In genomic region chr3:141150931-141151330, GRCh38 we compare ENCODE assay signal across 27 cellular contexts.
"Had no signal": no experiment of that assay in that cellular context is flagged by ENCODE, and none has a peak within 500 bp of the region (broad histone marks: within the 10 kb centered on the region; RNA-seq: fewer than 3 reads in every experiment).

No MANE protein-coding gene starts in this region.

- H3K4me3 Mint-ChIP-seq: activated CD4-positive, alpha-beta memory T cell treated with anti-CD3 and anti-CD28 coated beads for 36 hours; activated CD4-positive, alpha-beta T cell treated with anti-CD3 and anti-CD28 coated beads for 36 hours; activated CD4-positive, alpha-beta T cell treated with anti-CD3 and anti-CD28 coated beads, Interleukin-2, amount 10 ng/mL, durations not matched to agents 24 days and 14 days; activated CD8-positive, alpha-beta memory T cell treated with anti-CD3 and anti-CD28 coated beads, Interleukin-2, amount 10 ng/mL, durations not matched to agents 7 days and 5 days; activated CD8-positive, alpha-beta T cell treated with anti-CD3 and anti-CD28 coated beads, Interleukin-2, amount 10 ng/mL, durations not matched to agents 7 days and 5 days; activated naive CD4-positive, alpha-beta T cell treated with anti-CD3 and anti-CD28 coated beads for 36 hours; activated naive CD8-positive, alpha-beta T cell; activated T-helper 1 cell treated with anti-CD3 and anti-CD28 coated beads, Interleukin-12 subunit alpha, Interleukin-12 subunit beta, Interleukin-2, Interleukin-4 antibody, amounts not matched to agents 30 ng/mL and 10 ng/mL and 1 ng/mL, durations not matched to agents 14 hours and 24 hours and 36 hours; central memory CD8-positive, alpha-beta T cell; dendritic cell treated with granulocyte-macrophage colony-stimulating factor and Interleukin-4, amounts not matched to agents 40 ng/mL and 50 ng/mL, for 4 days; endodermal cell had no signal

- H3K27me3 Mint-ChIP-seq: activated CD4-positive, alpha-beta T cell treated with anti-CD3 and anti-CD28 coated beads for 36 hours; activated CD4-positive, alpha-beta T cell treated with anti-CD3 and anti-CD28 coated beads, Interleukin-2, amount 10 ng/mL, durations not matched to agents 24 days and 14 days; activated naive CD8-positive, alpha-beta T cell; dendritic cell treated with granulocyte-macrophage colony-stimulating factor and Interleukin-4, amounts not matched to agents 40 ng/mL and 50 ng/mL, for 4 days had no signal

- H3K9me3 Mint-ChIP-seq: activated CD4-positive, alpha-beta memory T cell treated with anti-CD3 and anti-CD28 coated beads for 36 hours; activated CD4-positive, alpha-beta T cell treated with anti-CD3 and anti-CD28 coated beads, Interleukin-2, amount 10 ng/mL, durations not matched to agents 24 days and 14 days; activated naive CD4-positive, alpha-beta T cell treated with anti-CD3 and anti-CD28 coated beads for 36 hours; activated T-helper 1 cell treated with anti-CD3 and anti-CD28 coated beads, Interleukin-12 subunit alpha, Interleukin-12 subunit beta, Interleukin-2, Interleukin-4 antibody, amounts not matched to agents 30 ng/mL and 10 ng/mL and 1 ng/mL, durations not matched to agents 14 hours and 24 hours and 36 hours; activated T-helper 2 cell treated with anti-CD3 and anti-CD28 coated beads, Interferon-gamma antibody, Interleukin-2, Interleukin-4, amounts not matched to agents 10 μg/mL and 5 μg/mL and 100 μg/mL, durations not matched to agents 14 hours and 24 hours and 36 hours; central memory CD8-positive, alpha-beta T cell; dendritic cell treated with granulocyte-macrophage colony-stimulating factor and Interleukin-4, amounts not matched to agents 40 ng/mL and 50 ng/mL, for 4 days; endodermal cell had no signal

- H3K4me3 ChIP-seq: coronary artery, dorsolateral prefrontal cortex had no signal

- H3K27me3 ChIP-seq: brain microvascular endothelial cell had no signal

- H3K36me3 Mint-ChIP-seq: activated CD4-positive, alpha-beta memory T cell treated with anti-CD3 and anti-CD28 coated beads for 36 hours; activated CD8-positive, alpha-beta memory T cell treated with anti-CD3 and anti-CD28 coated beads, Interleukin-2, amount 10 ng/mL, durations not matched to agents 7 days and 5 days; activated naive CD8-positive, alpha-beta T cell had no signal

- H3K4me1 Mint-ChIP-seq: activated CD4-positive, alpha-beta T cell treated with anti-CD3 and anti-CD28 coated beads for 36 hours; activated CD4-positive, alpha-beta T cell treated with anti-CD3 and anti-CD28 coated beads, Interleukin-2, amount 10 ng/mL, durations not matched to agents 24 days and 14 days; central memory CD8-positive, alpha-beta T cell had no signal

- H3K27ac Mint-ChIP-seq: activated CD4-positive, alpha-beta memory T cell treated with anti-CD3 and anti-CD28 coated beads for 36 hours; activated CD4-positive, alpha-beta T cell treated with anti-CD3 and anti-CD28 coated beads for 36 hours; activated CD4-positive, alpha-beta T cell treated with anti-CD3 and anti-CD28 coated beads, Interleukin-2, amount 10 ng/mL, durations not matched to agents 24 days and 14 days; activated CD8-positive, alpha-beta memory T cell treated with anti-CD3 and anti-CD28 coated beads, Interleukin-2, amount 10 ng/mL, durations not matched to agents 7 days and 5 days; activated CD8-positive, alpha-beta T cell treated with anti-CD3 and anti-CD28 coated beads, Interleukin-2, amount 10 ng/mL, durations not matched to agents 7 days and 5 days; activated naive CD4-positive, alpha-beta T cell treated with anti-CD3 and anti-CD28 coated beads for 36 hours; activated naive CD8-positive, alpha-beta T cell; activated T-helper 1 cell treated with anti-CD3 and anti-CD28 coated beads, Interleukin-12 subunit alpha, Interleukin-12 subunit beta, Interleukin-2, Interleukin-4 antibody, amounts not matched to agents 30 ng/mL and 10 ng/mL and 1 ng/mL, durations not matched to agents 14 hours and 24 hours and 36 hours; activated T-helper 2 cell treated with anti-CD3 and anti-CD28 coated beads, Interferon-gamma antibody, Interleukin-2, Interleukin-4, amounts not matched to agents 10 μg/mL and 5 μg/mL and 100 μg/mL, durations not matched to agents 14 hours and 24 hours and 36 hours; dendritic cell treated with granulocyte-macrophage colony-stimulating factor and Interleukin-4, amounts not matched to agents 40 ng/mL and 50 ng/mL, for 4 days; endodermal cell had no signal

- H3K27ac ChIP-seq: brain microvascular endothelial cell, coronary artery, dorsolateral prefrontal cortex had no signal

- ATAC-seq: activated CD4-positive, alpha-beta T cell treated with anti-CD3 and anti-CD28 coated beads for 36 hours; activated CD8-positive, alpha-beta memory T cell treated with anti-CD3 and anti-CD28 coated beads, Interleukin-2, amount 10 ng/mL, durations not matched to agents 7 days and 5 days; activated CD8-positive, alpha-beta T cell treated with anti-CD3 and anti-CD28 coated beads, Interleukin-2, amount 10 ng/mL, durations not matched to agents 7 days and 5 days; esophagus mucosa had no signal

- DNase-seq: activated CD4-positive, alpha-beta memory T cell treated with anti-CD3 and anti-CD28 coated beads for 36 hours; activated CD4-positive, alpha-beta T cell treated with anti-CD3 and anti-CD28 coated beads for 36 hours; activated CD4-positive, alpha-beta T cell treated with anti-CD3 and anti-CD28 coated beads, Interleukin-2, amount 10 ng/mL, durations not matched to agents 24 days and 14 days; activated CD4-positive, CD25-positive, alpha-beta regulatory T cell; activated CD4-positive, CD25-positive, alpha-beta regulatory T cell treated with anti-CD3 and anti-CD28 coated beads, Interleukin-2, amount 50 U/mL, for 72 hours; activated CD8-positive, alpha-beta memory T cell treated with anti-CD3 and anti-CD28 coated beads, Interleukin-2, amount 10 ng/mL, durations not matched to agents 7 days and 5 days; activated CD8-positive, alpha-beta memory T cell treated with anti-CD3 and anti-CD28 coated beads, Interleukin-2, amount 50 U/mL, for 4 hours; activated CD8-positive, alpha-beta T cell treated with anti-CD3 and anti-CD28 coated beads, Interleukin-2, amount 10 ng/mL, durations not matched to agents 7 days and 5 days; activated effector memory CD4-positive, alpha-beta T cell treated with anti-CD3 and anti-CD28 coated beads, Interleukin-2, amount 50 U/mL, for 16 hours; activated naive CD4-positive, alpha-beta T cell treated with anti-CD3 and anti-CD28 coated beads for 36 hours; activated T-cell treated with anti-CD3 and anti-CD28 coated beads, Interleukin-2, amount 50 U/mL, for 1 hour; activated T-cell treated with anti-CD3 and anti-CD28 coated beads, Interleukin-2, amount 50 U/mL, for 48 hours; amniotic stem cell; anterior cingulate cortex; brain microvascular endothelial cell; dorsolateral prefrontal cortex; effector memory CD4-positive, alpha-beta T cell; foreskin fibroblast; T-helper 2 cell had no signal

- H3K36me3 ChIP-seq: brain microvascular endothelial cell had no signal
